In the genomic region with DNA sequence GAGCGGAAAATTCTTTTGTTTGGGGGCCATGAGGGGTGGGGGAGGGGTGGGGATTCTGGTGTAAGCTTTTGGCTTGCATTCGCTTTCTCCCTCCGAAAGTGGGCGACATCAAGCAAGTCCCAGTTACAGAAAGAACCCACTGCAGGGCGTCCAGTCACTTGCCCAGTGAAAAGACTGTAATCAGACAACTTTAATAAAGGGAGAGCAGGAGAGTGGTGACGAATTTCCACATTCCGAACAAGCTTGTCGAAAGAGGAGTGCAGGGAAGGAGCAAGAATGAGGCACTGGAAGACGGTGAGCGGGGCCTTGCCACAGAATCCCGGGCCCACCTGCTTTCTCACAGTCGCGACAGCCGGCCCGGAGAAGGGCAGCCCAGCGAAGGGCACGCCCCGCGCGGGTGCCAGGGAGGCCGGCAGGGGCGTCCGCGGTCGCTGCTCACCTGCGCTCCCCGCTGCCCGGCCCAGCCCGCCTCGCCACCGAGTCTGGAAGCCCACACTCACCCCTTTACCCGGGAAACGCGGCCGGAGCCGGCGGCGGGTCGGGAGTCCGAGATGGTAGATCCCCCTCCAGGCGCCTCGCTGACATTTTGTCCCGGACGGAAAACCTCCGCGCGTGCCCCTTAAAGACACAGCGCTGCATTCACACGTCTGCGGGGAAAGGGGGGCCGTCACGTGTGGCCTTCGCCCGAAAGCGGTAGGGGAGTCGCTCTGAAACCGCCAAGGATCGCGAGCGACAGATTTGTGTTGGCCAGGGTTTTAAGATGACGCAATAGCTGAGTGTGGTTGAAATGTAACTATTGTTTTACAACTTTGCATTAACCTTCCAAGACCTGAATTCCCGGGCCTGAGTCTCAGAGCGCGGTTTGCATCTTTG, we compare ENCODE assay signal across 8 cellular contexts. TPM values are rescaled to one million over a fixed set of nuclear protein-coding genes. Genes with fewer than 3 reads are reported as not detected.
DNase-seq lines count a peak whose midpoint lies in the region; ATAC-seq and TF ChIP-seq lines count a peak whose summit lies in the region.

A gene with protein sequence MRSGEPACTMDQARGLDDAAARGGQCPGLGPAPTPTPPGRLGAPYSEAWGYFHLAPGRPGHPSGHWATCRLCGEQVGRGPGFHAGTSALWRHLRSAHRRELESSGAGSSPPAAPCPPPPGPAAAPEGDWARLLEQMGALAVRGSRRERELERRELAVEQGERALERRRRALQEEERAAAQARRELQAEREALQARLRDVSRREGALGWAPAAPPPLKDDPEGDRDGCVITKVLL (minus strand): TSS at position 675 of the 873 bp plus-strand sequence. CDS start 9,407 bp downstream, outside the sequence.

- peak within 1 kb of the TSS; percentile 74 to 88 for H3K9ac ChIP-seq in duodenal mucosa (ENCODE audit: low read depth in 1 of 2, low read length in 2 of 2)

- ATAC-seq in GM18909 (IDR thresholded peaks at IDR 0.05; ENCODE audit: poor library complexity, unreplicated experiment) (peak; percentile 73), HG03354 (IDR thresholded peaks at IDR 0.05; ENCODE audit: poor library complexity, severe bottlenecking, unreplicated experiment) (peak; percentile 77)

- peak within 1 kb of the TSS; percentile 75 for H3K4me3 Mint-ChIP-seq in activated CD4-positive, alpha-beta memory T cell treated with anti-CD3 and anti-CD28 coated beads, Interleukin-2, amount 10 ng/mL, durations not matched to agents 7 days and 5 days

- WGBS in lower leg skin, 2 donors, result 0% methylated on average over 47 to 60 of the region's 64 CpGs

- POLR2A ChIA-PET in activated CD4-positive, alpha-beta memory T cell treated with anti-CD3 and anti-CD28 coated beads, Interleukin-2, amount 10 ng/mL, durations not matched to agents 7 days and 5 days (lab: Charles Lee), result interaction anchor here (1.6 kb wide), 1 partner anchor 10 kb away, joined by 5 read pairs; no protein-coding TSS in a partner anchor

- peak; percentile 17 for TF ChIP-seq CTCF in AG09309 (IDR thresholded peaks at IDR 0.05; ENCODE audit: control insufficient read depth, insufficient read depth, low read depth, low read length, missing control alignments)
- no peak for TF ChIP-seq CTCF in lower leg skin (IDR thresholded peaks at IDR 0.05)

- H3K27ac ChIP-seq in duodenal mucosa (ENCODE audit: low read depth, low read length), result peak within 1 kb of the TSS; percentile 85

- no peak within 1 kb of the TSS for H3K27ac Mint-ChIP-seq in activated CD4-positive, alpha-beta memory T cell treated with anti-CD3 and anti-CD28 coated beads, Interleukin-2, amount 10 ng/mL, durations not matched to agents 7 days and 5 days

- peaks cover 8% of the 10 kb centered on the region for H3K27me3 Mint-ChIP-seq in activated CD4-positive, alpha-beta memory T cell treated with anti-CD3 and anti-CD28 coated beads, Interleukin-2, amount 10 ng/mL, durations not matched to agents 7 days and 5 days

- H3K9me3 Mint-ChIP-seq in activated CD4-positive, alpha-beta memory T cell treated with anti-CD3 and anti-CD28 coated beads, Interleukin-2, amount 10 ng/mL, durations not matched to agents 7 days and 5 days, result no peaks in the 10 kb centered on the region

- peak within 1 kb of the TSS; percentile 58 for H3K4me3 ChIP-seq in AG09309 (ENCODE audit: control insufficient read depth, low read depth, low read length)
- H3K4me3 ChIP-seq in duodenal mucosa (ENCODE audit: low read depth in 1 of 2, low read length in 2 of 2), result peak within 1 kb of the TSS; percentile 79 to 90
- peak within 1 kb of the TSS; percentile 62 for H3K4me3 ChIP-seq in lower leg skin (ENCODE audit: low read depth, poor library complexity, severe bottlenecking)

- intact Hi-C loops in lower leg skin (cut with DNase I; ENCODE audit: low total_unique reads), result no loop called here

- no peaks in the 10 kb centered on the region for H3K27me3 ChIP-seq in duodenal mucosa (ENCODE audit: control insufficient read depth in 1 of 2, insufficient read depth in 2 of 2, low read length in 2 of 2)

- H3K36me3 ChIP-seq in duodenal mucosa (ENCODE audit: control insufficient read depth in 1 of 2, insufficient read depth in 2 of 2, low read length in 2 of 2), result no peaks in the 10 kb centered on the region

- DNase-seq in AG09309 (ENCODE audit: low read depth), result peak; percentile 44
- DNase-seq in NCI-H69 (lab: John Stamatoyannopoulos, UW), result peak; percentile 97
- DNase-seq in activated CD4-positive, alpha-beta memory T cell treated with anti-CD3 and anti-CD28 coated beads, Interleukin-2, amount 10 ng/mL, durations not matched to agents 7 days and 5 days, result peak; percentile 52
- DNase-seq in lower leg skin (ENCODE audit: low spot score in 2 of 2), result peak; percentile 72 to 93
- peak in 2 of 3 experiments; percentile 16 to 25 for DNase-seq in stimulated activated CD4-positive, alpha-beta T cell treated with anti-CD3 and anti-CD28 coated beads, TNF-alpha, amount 100 ng/mL, for 4 hours (ENCODE audit: low read depth in 3 of 3)

- peaks cover 10 to 11% of the 10 kb centered on the region in 2 donors for H3K4me1 ChIP-seq in duodenal mucosa (ENCODE audit: control insufficient read depth in 1 of 2, insufficient read depth in 2 of 2, low read length in 2 of 2)

- TF ChIP-seq POLR2A in lower leg skin (IDR thresholded peaks at IDR 0.05), result no peak

- CTCF ChIA-PET in activated CD4-positive, alpha-beta memory T cell treated with anti-CD3 and anti-CD28 coated beads, Interleukin-2, amount 10 ng/mL, durations not matched to agents 7 days and 5 days (lab: Charles Lee), result interaction anchor here (1.2 to 5.5 kb wide), 2 partner anchors 9 to 312 kb away, joined by 3 to 26 read pairs; no protein-coding TSS in a partner anchor

- no peaks in the 10 kb centered on the region for H3K36me3 Mint-ChIP-seq in activated CD4-positive, alpha-beta memory T cell treated with anti-CD3 and anti-CD28 coated beads, Interleukin-2, amount 10 ng/mL, durations not matched to agents 7 days and 5 days (ENCODE audit: low read depth)

- peaks cover 13% of the 10 kb centered on the region for H3K4me1 Mint-ChIP-seq in activated CD4-positive, alpha-beta memory T cell treated with anti-CD3 and anti-CD28 coated beads, Interleukin-2, amount 10 ng/mL, durations not matched to agents 7 days and 5 days

- H3K9me3 ChIP-seq in duodenal mucosa (ENCODE audit: control insufficient read depth in 1 of 2, low read length in 2 of 2), result no peaks in the 10 kb centered on the region

RNA-seq across cellular contexts. Expression of the gene that starts here (rescaled TPM):
- total RNA-seq in activated CD4-positive, alpha-beta memory T cell treated with anti-CD3 and anti-CD28 coated beads, Interleukin-2, amount 10 ng/mL, durations not matched to agents 7 days and 5 days, result under 1 TPM; 0.45 to 0.85 TPM
- total RNA-seq in lower leg skin, result 1 to 10 TPM; 1.1 to 5.6 (median 3.6) TPM

Comparison
In these comparisons a context has a peak if more than half of its experiments do, and no peak if none do; other contexts are left out.
1. Peak in every context shown above with its lines: DNase-seq, ATAC-seq, H3K4me3 ChIP-seq and H3K27ac ChIP-seq.
2. Peak in DNase-seq in activated CD4-positive, alpha-beta memory T cell treated with anti-CD3 and anti-CD28 coated beads, Interleukin-2, amount 10 ng/mL, durations not matched to agents 7 days and 5 days; RNA of the gene not detected or under 1 TPM.
3. DNase-seq: peak in every context shown above with its lines; median percentile 97 in NCI-H69; 82 in lower leg skin; 52 in activated CD4-positive, alpha-beta memory T cell treated with anti-CD3 and anti-CD28 coated beads, Interleukin-2, amount 10 ng/mL, durations not matched to agents 7 days and 5 days; 44 in AG09309; 20 in stimulated activated CD4-positive, alpha-beta T cell treated with anti-CD3 and anti-CD28 coated beads, TNF-alpha, amount 100 ng/mL, for 4 hours.